ENCODE assay signal across 8 cellular contexts in the genomic region with DNA sequence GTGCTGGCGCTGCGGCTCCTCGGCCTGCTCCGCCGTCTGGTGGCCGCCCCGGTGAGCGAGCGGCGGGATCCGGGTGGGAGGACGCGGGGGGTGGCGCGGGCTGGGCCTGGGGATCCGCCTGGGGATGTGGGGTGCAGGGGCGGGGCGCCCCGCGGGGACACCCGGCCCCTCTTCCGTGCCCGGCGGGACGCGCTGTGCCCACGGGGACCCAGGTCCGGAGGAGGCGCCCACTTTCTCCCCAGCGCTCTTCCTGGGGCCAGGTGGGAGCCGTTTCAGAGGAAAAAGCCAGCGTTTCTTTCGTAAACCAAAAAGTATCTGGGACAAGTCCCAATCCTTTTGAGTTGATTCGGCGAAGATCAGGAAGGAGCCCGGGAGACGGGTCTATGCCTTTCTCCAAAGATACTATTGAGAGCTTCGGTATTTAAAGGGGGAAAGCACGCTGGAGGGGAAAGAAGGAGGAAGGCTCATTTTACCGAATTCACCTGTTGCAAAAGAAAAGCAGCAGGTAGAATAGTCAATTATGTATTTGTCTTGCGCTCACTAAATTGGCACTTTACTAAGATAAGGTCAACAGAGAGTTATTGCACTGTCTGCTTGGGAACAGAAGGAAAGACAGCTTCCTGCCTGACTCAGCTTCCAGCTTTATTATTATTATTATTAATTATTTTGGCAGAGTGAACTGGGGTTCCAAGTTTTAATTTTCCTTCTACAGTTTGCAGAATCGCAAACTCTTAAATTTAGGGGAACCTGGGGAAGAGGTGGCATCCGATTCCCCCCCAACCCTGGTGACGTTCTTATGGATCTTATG.
DNase-seq lines count a peak whose midpoint lies in the region; ATAC-seq and TF ChIP-seq lines count a peak whose summit lies in the region.

No MANE protein-coding gene starts in this region.

- H3K4me3 ChIP-seq in DOHH2 (ENCODE audit: low read length): peak overlapping the region; percentile 90
- peak overlapping the region; percentile 88 for H3K4me3 ChIP-seq in WI38 (ENCODE audit: low read depth, low read length)
- peak overlapping the region; percentile 76 for H3K4me3 ChIP-seq in iPS-18c (ENCODE audit: insufficient read depth, low read depth, low read length)
- peak overlapping the region; percentile 62 to 91 (median 86) for H3K4me3 ChIP-seq in stomach

- H3K4me1 Mint-ChIP-seq in HFFc6 (ENCODE audit: low read depth): peaks cover 24% of the 10 kb centered on the region

- intact Hi-C loops in stomach (cut with DNase I; ENCODE audit: low total_unique reads): loop anchor here (10.0 kb wide), 1 partner anchor 1155 kb away; the partner anchor contains the start of gene ASMTL

- no peaks in the 10 kb centered on the region for H3F3A ChIP-seq in DOHH2 (ENCODE audit: control insufficient read depth, insufficient read depth)

- 0 to 2% (median 1%) methylated on average over 13 to 44 of the region's 44 CpGs for WGBS in stomach, 5 donors

- H3K27me3 ChIP-seq in DOHH2 (ENCODE audit: control insufficient read depth, low read length): no peaks in the 10 kb centered on the region
- H3K27me3 ChIP-seq in stomach: no peaks in the 10 kb centered on the region

- no peaks in the 10 kb centered on the region for H3K9me3 Mint-ChIP-seq in HFFc6

- peak overlapping the region; percentile 81 for H3K27ac Mint-ChIP-seq in HFFc6

- H3K36me3 Mint-ChIP-seq in HFFc6 (ENCODE audit: low read depth): peaks cover 17% of the 10 kb centered on the region

- H3K9me3 ChIP-seq in DOHH2 (ENCODE audit: control insufficient read depth, insufficient read depth, low read length) (no peaks in the 10 kb centered on the region), iPS-18c (ENCODE audit: control insufficient read depth, insufficient read depth, low read length) (peaks cover 4% of the 10 kb centered on the region), stomach (no peaks in the 10 kb centered on the region)

- H3K27me3 Mint-ChIP-seq in HFFc6 (ENCODE audit: insufficient read depth): no peaks in the 10 kb centered on the region

- H3K79me2 ChIP-seq in DOHH2 (ENCODE audit: control insufficient read depth, low read length): peaks cover 47% of the 10 kb centered on the region

- H3K4me3 Mint-ChIP-seq in HFFc6: peak overlapping the region; percentile 91

- peaks cover 33% of the 10 kb centered on the region for H3K36me3 ChIP-seq in DOHH2 (ENCODE audit: control insufficient read depth, low read length)
- peaks cover 0 to 5% (median 0%) of the 10 kb centered on the region in 4 donors for H3K36me3 ChIP-seq in stomach

- no peak for DNase-seq in HFFc6
- DNase-seq in stomach: no peak
- no peak for DNase-seq in superior temporal gyrus (ENCODE audit: extremely low spot score)
- no peak for DNase-seq in NCI-H345 treated with DMSO at 0.1 percent for 48 hours (lab: John Stamatoyannopoulos, UW; ENCODE audit: unreplicated experiment)

- peak overlapping the region; percentile 63 for H3K27ac ChIP-seq in DOHH2 (ENCODE audit: low read depth, low read length)
- peak overlapping the region; percentile 84 to 90 (median 89) for H3K27ac ChIP-seq in stomach

- peak overlapping the region; percentile 90 for H3K4me2 ChIP-seq in DOHH2 (ENCODE audit: low read length)

- no peak for TF ChIP-seq EP300 in stomach (IDR thresholded peaks at IDR 0.05)

- peaks cover 4% of the 10 kb centered on the region; the same call in 1 of the 2 replicates for H4K20me1 ChIP-seq in DOHH2 (ENCODE audit: control insufficient read depth, insufficient read depth, low read depth, low read length)

- no peak for ATAC-seq in GM21423 (IDR thresholded peaks at IDR 0.05; ENCODE audit: unreplicated experiment)

- TF ChIP-seq POLR2A in stomach (IDR thresholded peaks at IDR 0.05): no peak

- TF ChIP-seq CTCF in DOHH2 (IDR thresholded peaks at IDR 0.05; ENCODE audit: low read depth, low read length, poor library complexity, severe bottlenecking): no peak
- TF ChIP-seq CTCF in HFFc6 (IDR thresholded peaks at IDR 0.05): peak; percentile 60
- TF ChIP-seq CTCF in WI38 (IDR thresholded peaks at IDR 0.05; ENCODE audit: low read depth, low read length): no peak
- no peak for TF ChIP-seq CTCF in stomach (IDR thresholded peaks at IDR 0.05)

- H3K9me2 ChIP-seq in DOHH2 (replicated peaks; ENCODE audit: control insufficient read depth, low read length): no peaks in the 10 kb centered on the region

- H3K4me1 ChIP-seq in DOHH2 (ENCODE audit: control insufficient read depth, low read length): peaks cover 24% of the 10 kb centered on the region
- H3K4me1 ChIP-seq in stomach: peaks cover 4 to 34% (median 26%) of the 10 kb centered on the region in 4 donors
